Comparison of ENCODE assay signal across 10 cellular contexts in the genomic region with DNA sequence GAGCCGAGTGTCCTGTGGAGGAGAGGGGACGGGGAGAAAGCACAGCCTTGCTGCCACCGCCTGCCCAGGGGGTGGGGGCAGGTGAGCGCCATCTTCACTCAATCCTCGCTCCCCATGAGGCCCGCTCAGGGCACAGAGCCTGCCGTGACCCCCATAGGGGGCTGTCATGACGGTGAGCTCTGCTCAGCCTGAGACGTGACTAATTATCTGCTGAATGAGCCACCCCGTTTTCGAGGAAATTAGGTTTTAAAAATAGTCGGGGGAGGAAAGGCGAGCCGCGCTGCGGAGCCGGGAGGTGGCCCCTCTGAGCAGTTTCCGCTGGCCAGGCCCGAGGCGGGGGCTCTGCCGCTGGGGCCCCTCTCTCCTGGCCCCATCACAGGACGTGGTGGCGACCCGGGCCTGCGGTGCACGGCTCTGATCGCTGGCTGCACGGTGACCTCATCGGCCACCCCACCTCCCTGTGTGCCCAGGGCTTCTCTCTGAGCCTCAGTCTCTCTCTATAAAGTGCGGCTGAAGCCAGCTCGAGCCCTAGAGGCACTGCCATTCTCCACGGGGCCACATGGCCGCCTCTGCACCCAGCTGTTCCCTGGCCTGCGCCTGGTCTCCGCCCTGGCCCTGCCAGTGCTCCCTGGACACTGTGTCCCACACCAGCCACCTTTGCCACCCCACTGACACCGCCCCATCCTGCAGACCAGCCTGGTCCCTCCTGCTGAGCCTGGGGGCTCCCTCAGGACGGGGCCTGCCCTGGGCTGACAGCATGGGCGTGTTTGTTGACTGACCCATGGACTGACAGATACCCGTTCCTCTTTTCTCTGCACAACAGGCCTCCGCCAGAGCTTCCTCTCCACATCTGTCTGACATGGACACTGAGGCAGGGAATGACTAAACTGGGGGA. TPM values are rescaled to one million over a fixed set of nuclear protein-coding genes. Genes with fewer than 3 reads are reported as not detected.
DNase-seq lines count a peak whose midpoint lies in the region; ATAC-seq and TF ChIP-seq lines count a peak whose summit lies in the region.
"Had no signal": no experiment of that assay in that cellular context is flagged by ENCODE, and none has a peak within 500 bp of the region (broad histone marks: within the 10 kb centered on the region; RNA-seq: fewer than 3 reads in every experiment).

No MANE protein-coding gene starts in this region.

- peaks cover 11% of the 10 kb centered on the region for H3K27me3 ChIP-seq in BLaER1
- H3K27me3 ChIP-seq in duodenal mucosa (ENCODE audit: control insufficient read depth in 1 of 2, insufficient read depth in 2 of 2, low read length in 2 of 2): no peaks in the 10 kb centered on the region

- no peak for ATAC-seq in GM21367 (IDR thresholded peaks at IDR 0.05; ENCODE audit: unreplicated experiment)

- peaks cover 98% of the 10 kb centered on the region for H4K20me1 ChIP-seq in BLaER1

- DNase-seq in posterior vena cava (ENCODE audit: low spot score) (peak; percentile 87), NCI-H524 treated with DMSO at 0.1 percent for 48 hours (lab: John Stamatoyannopoulos, UW) (no peak), iPS-NIHi7 (ENCODE audit: extremely low spot score) (no peak), globus pallidus (ENCODE audit: low spot score) (no peak)
- DNase-seq: NCI-H526 had no signal

- peak overlapping the region; percentile 94 for H3K4me2 ChIP-seq in BLaER1

- H3K4me3 ChIP-seq in BLaER1 (peak overlapping the region; percentile 41), duodenal mucosa (ENCODE audit: low read depth in 1 of 2, low read length in 2 of 2) (peak overlapping the region in 1 of 2 donors; percentile 15)

- peak overlapping the region; percentile 56; the same call in 1 of the 2 replicates for H3K9ac ChIP-seq in BLaER1
- peak overlapping the region in 1 of 2 donors; percentile 63 for H3K9ac ChIP-seq in duodenal mucosa (ENCODE audit: low read depth in 1 of 2, low read length in 2 of 2)

- H3K36me3 ChIP-seq in BLaER1: peaks cover 47% of the 10 kb centered on the region
- H3K36me3 ChIP-seq in duodenal mucosa (ENCODE audit: control insufficient read depth in 1 of 2, insufficient read depth in 2 of 2, low read length in 2 of 2): peaks cover 0 to 2% of the 10 kb centered on the region in 2 donors

- intact Hi-C loops in posterior vena cava (cut with DNase I): no loop called here

- H3K27ac ChIP-seq in BLaER1 (peak overlapping the region; percentile 55; the same call in 1 of the 2 replicates), duodenal mucosa (ENCODE audit: low read depth, low read length) (peak overlapping the region; percentile 85)

- H3K4me1 ChIP-seq in BLaER1 (peaks cover 48% of the 10 kb centered on the region), duodenal mucosa (ENCODE audit: control insufficient read depth in 1 of 2, insufficient read depth in 2 of 2, low read length in 2 of 2) (peaks cover 26 to 29% of the 10 kb centered on the region in 2 donors)

- H3K9me3 ChIP-seq in BLaER1 (no peaks in the 10 kb centered on the region), duodenal mucosa (ENCODE audit: control insufficient read depth in 1 of 2, low read length in 2 of 2) (no peaks in the 10 kb centered on the region)

TF ChIP-seq in PFSK-1, 5 proteins besides CTCF, POLR2A, EP300 and RAD21:
- TF ChIP-seq SIN3A (IDR thresholded peaks at IDR 0.05; ENCODE audit: borderline replicate concordance, insufficient read depth, low read length) (no peak), FOXP2 (optimal IDR thresholded peaks at IDR 0.05; ENCODE audit: borderline replicate concordance, extremely low read depth, extremely low read length, insufficient read depth) (peak; percentile 18)
TF ChIP-seq in PFSK-1: peak in this region for 1.

RNA-seq across cellular contexts. Expression of gene PIP5K1C, which starts 28.3 kb away (rescaled TPM):
- 49.0 TPM for polyA plus RNA-seq in PFSK-1 (2012; ENCODE audit: insufficient read length, low read depth)
- 10 to 100 TPM; 80.9 to 85.4 TPM for total RNA-seq in posterior vena cava

RNA-seq across cellular contexts. Expression of gene TJP3, which starts 36.3 kb away (rescaled TPM):
- 0.99 TPM for polyA plus RNA-seq in PFSK-1 (2012; ENCODE audit: insufficient read length, low read depth)
- under 1 TPM in 1 of 2 donors, not detected in 1; 0.10 TPM for total RNA-seq in posterior vena cava
- total RNA-seq: frontal cortex had no signal

RNA-seq across cellular contexts. Expression of gene CACTIN, which starts 45.3 kb away (rescaled TPM):
- 30.8 TPM for polyA plus RNA-seq in PFSK-1 (2012; ENCODE audit: insufficient read length, low read depth)
- 10 to 100 TPM; 13.0 to 17.0 TPM for total RNA-seq in posterior vena cava
